1 cellular context compared by ENCODE assay signal in genomic region chr1:6601865-6602668, GRCh38.
TF ChIP-seq lines count a peak whose summit lies in the region.

No MANE protein-coding gene starts in this region.

TF ChIP-seq in endothelial cell of umbilical vein, 7 proteins besides CTCF, POLR2A, EP300 and RAD21:
- TF ChIP-seq MAX (IDR thresholded peaks at IDR 0.05; ENCODE audit: insufficient read depth, insufficient read length) (peak; percentile 59), POLR2AphosphoS5 (IDR thresholded peaks at IDR 0.05; ENCODE audit: insufficient read depth, low read depth, low read length) (peak; percentile 7), JUN (IDR thresholded peaks at IDR 0.05; ENCODE audit: borderline replicate concordance, insufficient read depth, insufficient read length, low read depth) (no peak)
TF ChIP-seq in endothelial cell of umbilical vein: peak in this region for 2.
